8 cellular contexts compared by ENCODE assay signal in genomic region chr12:56299853-56300643, GRCh38. TPM values are rescaled to one million over a fixed set of nuclear protein-coding genes. Genes with fewer than 3 reads are reported as not detected.
DNase-seq lines count a peak whose midpoint lies in the region; ATAC-seq and TF ChIP-seq lines count a peak whose summit lies in the region.

TSS of gene CS (minus strand) at chr12:56300330. CDS start at chr12:56300201, 129 bp downstream.

- DNase-seq in AML-193 (lab: John Stamatoyannopoulos, UW) (peak; percentile 97 to 98), NCI-H510A treated with DMSO at 0.1 percent for 48 hours (lab: John Stamatoyannopoulos, UW) (peak; percentile 97), chondrocyte (ENCODE audit: low spot score) (peak; percentile 99), kidney epithelial cell (ENCODE audit: low read depth) (peak; percentile 84)
- DNase-seq in activated CD4-positive, alpha-beta T cell treated with anti-CD3 and anti-CD28 coated beads for 24 hours (ENCODE audit: low read depth in 2 of 2) = peak; percentile 97 to 99
- peak; percentile 99 for DNase-seq in stimulated activated CD4-positive, alpha-beta T cell treated with anti-CD3 and anti-CD28 coated beads, Interleukin-15, amount 100 ng/mL, for 48 hours (ENCODE audit: low read depth in 2 of 2)

- no peaks in the 10 kb centered on the region for H3K36me3 Mint-ChIP-seq in chondrocyte (ENCODE audit: low read depth)

- TF ChIP-seq CTCF in chondrocyte (IDR thresholded peaks at IDR 0.05) (no peak), kidney epithelial cell (IDR thresholded peaks at IDR 0.05; ENCODE audit: insufficient read depth, low read length, poor library complexity, severe bottlenecking) (no peak)

- H3K4me3 ChIP-seq in kidney epithelial cell (ENCODE audit: low read depth, low read length) = peak within 1 kb of the TSS; percentile 86

- H3K4me1 Mint-ChIP-seq in chondrocyte (ENCODE audit: low read depth) = peaks cover 44% of the 10 kb centered on the region

- peak within 1 kb of the TSS; percentile 94 for H3K4me3 Mint-ChIP-seq in chondrocyte (ENCODE audit: unreplicated experiment)

- H3K9me3 Mint-ChIP-seq in chondrocyte (ENCODE audit: low read depth) = no peaks in the 10 kb centered on the region

- H3K27me3 ChIP-seq in kidney epithelial cell (ENCODE audit: control insufficient read depth, insufficient read depth, low read length) = no peaks in the 10 kb centered on the region

- H3K36me3 ChIP-seq in kidney epithelial cell (ENCODE audit: control insufficient read depth, insufficient read depth, low read length) = peaks cover 2% of the 10 kb centered on the region

- H3K27me3 Mint-ChIP-seq in chondrocyte (ENCODE audit: low read depth) = no peaks in the 10 kb centered on the region

- H3K27ac Mint-ChIP-seq in chondrocyte (ENCODE audit: unreplicated experiment) = peak within 1 kb of the TSS; percentile 95

- peak; percentile 87 for ATAC-seq in HG03439 (IDR thresholded peaks at IDR 0.05; ENCODE audit: unreplicated experiment)

- TF ChIP-seq POLR2A in GM19193 (IDR thresholded peaks at IDR 0.05; ENCODE audit: extremely low read depth, insufficient read depth, insufficient read length) = peak; percentile 76

RNA-seq across cellular contexts. Expression of gene CS, which starts in this region (rescaled TPM):
- total RNA-seq in chondrocyte = 160 to 174 TPM (median 171 TPM) in 3 replicates
- total RNA-seq in kidney epithelial cell = 126 and 143 TPM in 2 replicates

Comparison
In these comparisons a context has a peak if more than half of its experiments do, and no peak if none do; other contexts are left out.
1. Peak in every context shown above with its lines: DNase-seq, ATAC-seq and H3K4me3 ChIP-seq.